8 cellular contexts compared by ENCODE assay signal in the genomic region with DNA sequence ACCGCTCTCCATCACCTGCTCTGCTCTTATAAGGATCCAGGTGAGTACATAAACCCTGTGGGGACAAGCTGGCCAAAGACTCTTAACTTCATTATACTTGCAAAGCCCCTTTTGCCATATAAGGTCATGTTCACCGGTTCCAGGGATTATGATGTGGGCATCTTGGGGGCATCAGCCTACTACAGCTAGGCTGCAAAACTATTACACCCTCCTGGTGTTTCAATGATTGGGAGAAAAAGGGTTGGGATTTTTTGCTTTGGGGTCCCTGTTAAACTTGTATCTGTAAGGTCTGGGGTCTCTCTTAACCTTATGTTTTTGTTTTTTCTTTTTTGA.
DNase-seq lines count a peak whose midpoint lies in the region; ATAC-seq, FAIRE-seq and TF ChIP-seq lines count a peak whose summit lies in the region.
"Not testable (repeated sequence)": the region's sequence is repeated elsewhere in the genome, so short reads cannot be mapped to it uniquely, and the experiment has no call there.

No MANE protein-coding gene starts in this region.

- H3K4me3 Mint-ChIP-seq in CD4-positive, alpha-beta T cell; activated CD4-positive, alpha-beta T cell treated with anti-CD3 and anti-CD28 coated beads, Interleukin-2, amount 10 ng/mL, durations not matched to agents 24 days and 14 days; nephron progenitor cell: not testable (repeated sequence)
- H3K4me3 Mint-ChIP-seq in astrocyte (ENCODE audit: unreplicated experiment), result peak overlapping the region; percentile 68

- FAIRE-seq in astrocyte (lab: Jason Lieb, UNC), result not testable (repeated sequence)

- H3K36me3 ChIP-seq in HUES48 (ENCODE audit: control insufficient read depth, insufficient read depth, low read length); PC-3 (ENCODE audit: low read depth, low read length); astrocyte (ENCODE audit: insufficient read depth, low read length); smooth muscle cell (ENCODE audit: low read depth): not testable (repeated sequence)

- H3K4me1 ChIP-seq in HUES48 (ENCODE audit: control insufficient read depth, insufficient read depth, low read length) (peaks cover 15% of the 10 kb centered on the region), PC-3 (ENCODE audit: insufficient read depth, low read length) (peaks cover 17% of the 10 kb centered on the region), astrocyte (ENCODE audit: insufficient read depth, low read length) (peaks cover 12% of the 10 kb centered on the region), smooth muscle cell (ENCODE audit: low read depth) (peaks cover 14% of the 10 kb centered on the region)

- H3K36me3 Mint-ChIP-seq in CD4-positive, alpha-beta T cell (ENCODE audit: low read depth), result peaks cover 12% of the 10 kb centered on the region
- not testable (repeated sequence) for H3K36me3 Mint-ChIP-seq in activated CD4-positive, alpha-beta T cell treated with anti-CD3 and anti-CD28 coated beads, Interleukin-2, amount 10 ng/mL, durations not matched to agents 24 days and 14 days (ENCODE audit: low read depth); astrocyte (ENCODE audit: low read depth, unreplicated experiment); nephron progenitor cell (ENCODE audit: low read depth)

- POLR2A ChIA-PET in CD4-positive, alpha-beta T cell (lab: Charles Lee), result not testable (repeated sequence)
- POLR2A ChIA-PET in PC-3 (lab: Charles Lee; ENCODE audit: unreplicated experiment), result interaction anchor here (0.8 kb wide), 1 partner anchor 58 kb away, joined by 4 read pairs; no protein-coding TSS in a partner anchor

- not testable (repeated sequence) for H2AFZ ChIP-seq in PC-3 (ENCODE audit: low read length); astrocyte (ENCODE audit: low read depth, low read length); smooth muscle cell (ENCODE audit: low read depth)

- H3K4me2 ChIP-seq in PC-3 (ENCODE audit: low read length); astrocyte (ENCODE audit: low read length); smooth muscle cell: not testable (repeated sequence)

- ATAC-seq in CD4-positive, alpha-beta T cell (ENCODE audit: poor library complexity); PC-3: not testable (repeated sequence)

- not testable (repeated sequence) for BruUV-seq in PC-3 (replicated peaks; lab: Mats Ljungman, UMichigan)

- H3K9ac ChIP-seq in HUES48 (ENCODE audit: low read depth, low read length), result peak overlapping the region; percentile 51; the same call in 1 of the 2 replicates
- not testable (repeated sequence) for H3K9ac ChIP-seq in PC-3 (ENCODE audit: low read length); astrocyte (ENCODE audit: low read length); smooth muscle cell (ENCODE audit: low read depth)

- H3F3A ChIP-seq in PC-3 (ENCODE audit: low read length, unreplicated experiment); smooth muscle cell (ENCODE audit: low read depth): not testable (repeated sequence)

- 30% methylated on average over 1 of the region's 2 CpGs for WGBS in smooth muscle cell (ENCODE audit: low lambda C conversion rate)

- not testable (repeated sequence) for H3K9me3 Mint-ChIP-seq in CD4-positive, alpha-beta T cell; activated CD4-positive, alpha-beta T cell treated with anti-CD3 and anti-CD28 coated beads, Interleukin-2, amount 10 ng/mL, durations not matched to agents 24 days and 14 days; astrocyte (ENCODE audit: unreplicated experiment); nephron progenitor cell

- not testable (repeated sequence) for H3K9me3 ChIP-seq in CD4-positive, alpha-beta T cell (ENCODE audit: control insufficient read depth, low read length); HUES48 (ENCODE audit: control insufficient read depth, insufficient read depth, low read length); PC-3 (ENCODE audit: low read length); astrocyte (ENCODE audit: insufficient read depth, low read depth, low read length); smooth muscle cell (replicated peaks; ENCODE audit: low read depth)

- H4K20me1 ChIP-seq in PC-3 (ENCODE audit: low read length); astrocyte (ENCODE audit: insufficient read depth, low read length); smooth muscle cell (ENCODE audit: low read depth): not testable (repeated sequence)

- DNase-seq in CD4-positive, alpha-beta T cell; PC-3; activated CD4-positive, alpha-beta T cell treated with anti-CD3 and anti-CD28 coated beads, Interleukin-2, amount 10 ng/mL, durations not matched to agents 24 days and 14 days; astrocyte (ENCODE audit: low read depth); epithelial cell of prostate (ENCODE audit: low read depth, low spot score); nephron progenitor cell; smooth muscle cell (lab: John Stamatoyannopoulos, UW; ENCODE audit: unreplicated experiment): not testable (repeated sequence)

- intact Hi-C loops in CD4-positive, alpha-beta T cell (cut with DNase I, micrococcal nuclease), result loop anchor here (5.0 to 10.0 kb wide), 3 partner anchors 147 to 457 kb away; partner anchors contain the start of genes SBDS (in 1 of the 2) and TYW1 (in 1 of the 2)
- intact Hi-C loops in PC-3 (cut with micrococcal nuclease), result not testable (repeated sequence)
- intact Hi-C loops in activated CD4-positive, alpha-beta T cell treated with anti-CD3 and anti-CD28 coated beads, Interleukin-2, amount 10 ng/mL, durations not matched to agents 24 days and 14 days (cut with micrococcal nuclease), result loop anchor here (5.0 to 10.0 kb wide), 2 partner anchors 35 to 457 kb away; no protein-coding TSS in a partner anchor

- TF ChIP-seq CTCF in CD4-positive, alpha-beta T cell (IDR thresholded peaks at IDR 0.05); PC-3 (conservative IDR thresholded peaks at IDR 0.05; ENCODE audit: low read depth, low read length); astrocyte (IDR thresholded peaks at IDR 0.05; ENCODE audit: insufficient read depth, low read depth, low read length); nephron progenitor cell (IDR thresholded peaks at IDR 0.05); smooth muscle cell (IDR thresholded peaks at IDR 0.05; ENCODE audit: borderline replicate concordance, insufficient read depth, poor library complexity, severe bottlenecking): not testable (repeated sequence)

- peaks cover 24% of the 10 kb centered on the region for H3K4me1 Mint-ChIP-seq in CD4-positive, alpha-beta T cell (ENCODE audit: low read depth)
- peaks cover 22% of the 10 kb centered on the region for H3K4me1 Mint-ChIP-seq in activated CD4-positive, alpha-beta T cell treated with anti-CD3 and anti-CD28 coated beads, Interleukin-2, amount 10 ng/mL, durations not matched to agents 24 days and 14 days
- H3K4me1 Mint-ChIP-seq in astrocyte (ENCODE audit: low read depth, unreplicated experiment) (peaks cover 14% of the 10 kb centered on the region), nephron progenitor cell (peaks cover 41% of the 10 kb centered on the region)

- peak overlapping the region; percentile 32; the same call in 1 of the 2 replicates for H3K4me3 ChIP-seq in HUES48 (ENCODE audit: low read depth, low read length)
- H3K4me3 ChIP-seq in PC-3 (ENCODE audit: low read length); astrocyte (ENCODE audit: insufficient read depth, low read depth, low read length); smooth muscle cell: not testable (repeated sequence)

- not testable (repeated sequence) for H3K79me2 ChIP-seq in PC-3 (ENCODE audit: low read length); astrocyte (ENCODE audit: insufficient read depth, low read length); smooth muscle cell (ENCODE audit: low read depth)

- CTCF ChIA-PET in CD4-positive, alpha-beta T cell (lab: Charles Lee); PC-3 (lab: Charles Lee): not testable (repeated sequence)

- peak overlapping the region; percentile 71 for H3K27ac Mint-ChIP-seq in CD4-positive, alpha-beta T cell
- peak overlapping the region; percentile 72 for H3K27ac Mint-ChIP-seq in activated CD4-positive, alpha-beta T cell treated with anti-CD3 and anti-CD28 coated beads, Interleukin-2, amount 10 ng/mL, durations not matched to agents 24 days and 14 days
- H3K27ac Mint-ChIP-seq in astrocyte (ENCODE audit: unreplicated experiment) (peak overlapping the region; percentile 98), nephron progenitor cell (peak overlapping the region; percentile 71)

- not testable (repeated sequence) for H3K9me2 ChIP-seq in PC-3 (replicated peaks; ENCODE audit: low read length)

- not testable (repeated sequence) for H3K27me3 Mint-ChIP-seq in CD4-positive, alpha-beta T cell; activated CD4-positive, alpha-beta T cell treated with anti-CD3 and anti-CD28 coated beads, Interleukin-2, amount 10 ng/mL, durations not matched to agents 24 days and 14 days; astrocyte (ENCODE audit: low read depth, unreplicated experiment)
- H3K27me3 Mint-ChIP-seq in nephron progenitor cell (ENCODE audit: low read depth, poor library complexity), result peaks cover 14% of the 10 kb centered on the region

- H3K27ac ChIP-seq in CD4-positive, alpha-beta T cell (ENCODE audit: low read depth, low read length); astrocyte (ENCODE audit: low read depth, low read length): not testable (repeated sequence)
- peak overlapping the region; percentile 89 for H3K27ac ChIP-seq in HUES48 (ENCODE audit: low read depth, low read length)
- peak overlapping the region; percentile 83 for H3K27ac ChIP-seq in PC-3 (ENCODE audit: low read length)
- peak overlapping the region; percentile 88 for H3K27ac ChIP-seq in epithelial cell of prostate
- H3K27ac ChIP-seq in smooth muscle cell (ENCODE audit: low read depth), result peak overlapping the region; percentile 96

- not testable (repeated sequence) for H3K27me3 ChIP-seq in CD4-positive, alpha-beta T cell (ENCODE audit: control insufficient read depth, insufficient read depth, low read length); HUES48 (ENCODE audit: control insufficient read depth, insufficient read depth, low read length); PC-3 (ENCODE audit: low read length); astrocyte (ENCODE audit: insufficient read depth, low read length); smooth muscle cell (ENCODE audit: low read depth)
